Comparison of ENCODE assay signal across 19 cellular contexts in the genomic region with DNA sequence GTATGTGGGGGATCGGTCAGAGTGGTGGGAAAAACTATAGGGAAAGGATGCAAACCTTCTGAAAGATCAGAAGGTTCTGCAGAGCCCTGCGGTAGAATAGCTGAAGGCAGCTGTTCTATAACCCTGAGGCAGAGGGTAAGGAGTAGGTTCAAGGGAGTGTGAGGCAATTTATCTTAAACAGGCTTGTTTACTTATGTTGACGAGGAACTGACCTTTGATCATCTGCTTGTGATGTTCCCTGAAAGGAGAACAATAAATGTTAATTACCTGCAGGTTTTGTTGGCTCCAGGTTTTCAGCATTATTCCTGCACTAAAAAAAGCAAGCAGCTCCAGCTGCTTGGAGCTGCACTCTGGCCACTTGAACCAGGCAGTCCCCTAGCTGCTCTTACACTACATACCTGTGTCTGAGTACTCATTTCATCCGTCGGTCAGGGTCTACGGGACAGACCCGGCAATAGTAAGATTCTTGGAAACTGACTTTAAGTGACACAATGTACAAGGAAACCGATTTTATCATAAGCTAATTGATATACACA.
A peak's percentile ranks its signal among the peaks of the same experiment; 100 is the strongest.
DNase-seq lines count a peak whose midpoint lies in the region; TF ChIP-seq lines count a peak whose summit lies in the region.
"Had no signal": no experiment of that assay in that cellular context is flagged by ENCODE, and none has a peak within 500 bp of the region (broad histone marks: within the 10 kb centered on the region; RNA-seq: fewer than 3 reads in every experiment).

No MANE protein-coding gene starts in this region.

- H3K9ac ChIP-seq in mesendoderm (ENCODE audit: low read length), result no peak overlapping the region

- intact Hi-C loops in Caco-2 (cut with micrococcal nuclease; ENCODE audit: unreplicated experiment), result no loop called here
- intact Hi-C loops in activated T-helper 1 cell treated with anti-CD3 and anti-CD28 coated beads, Interleukin-12 subunit alpha, Interleukin-12 subunit beta, Interleukin-2, Interleukin-4 antibody, amounts not matched to agents 30 ng/mL and 10 ng/mL and 1 ng/mL, durations not matched to agents 14 hours and 24 hours and 36 hours (cut with micrococcal nuclease), result no loop called here

- no peak for TF ChIP-seq CTCF in Caco-2 (IDR thresholded peaks at IDR 0.05; ENCODE audit: insufficient read depth in 1 of 2, low read depth in 1 of 2, low read length in 1 of 2, severe bottlenecking in 1 of 2, unreplicated experiment in 1 of 2)

- H3K27ac ChIP-seq in mesendoderm (ENCODE audit: low read depth, low read length), result no peak overlapping the region
- H3K27ac ChIP-seq: C4-2B, SJCRH30 had no signal

- peaks cover 18% of the 10 kb centered on the region for H3K4me1 ChIP-seq in Caco-2
- H3K4me1 ChIP-seq in mesendoderm (ENCODE audit: control insufficient read depth, low read depth, low read length), result no peaks in the 10 kb centered on the region
- H3K4me1 ChIP-seq: SJCRH30 had no signal

- no peaks in the 10 kb centered on the region for H3K79me1 ChIP-seq in mesendoderm (ENCODE audit: low read length)

- peaks cover 57% of the 10 kb centered on the region for H3K9me3 Mint-ChIP-seq in Caco-2 (ENCODE audit: unreplicated experiment)
- peaks cover 6% of the 10 kb centered on the region for H3K9me3 Mint-ChIP-seq in activated T-helper 1 cell treated with anti-CD3 and anti-CD28 coated beads, Interleukin-12 subunit alpha, Interleukin-12 subunit beta, Interleukin-2, Interleukin-4 antibody, amounts not matched to agents 30 ng/mL and 10 ng/mL and 1 ng/mL, durations not matched to agents 14 hours and 24 hours and 36 hours

- peaks cover 27% of the 10 kb centered on the region for H3K4me1 Mint-ChIP-seq in Caco-2 (ENCODE audit: low read depth, unreplicated experiment)
- no peaks in the 10 kb centered on the region for H3K4me1 Mint-ChIP-seq in activated T-helper 1 cell treated with anti-CD3 and anti-CD28 coated beads, Interleukin-12 subunit alpha, Interleukin-12 subunit beta, Interleukin-2, Interleukin-4 antibody, amounts not matched to agents 30 ng/mL and 10 ng/mL and 1 ng/mL, durations not matched to agents 14 hours and 24 hours and 36 hours (ENCODE audit: low read depth)
- H3K4me1 Mint-ChIP-seq: CD8-positive, alpha-beta memory T cell; H9 had no signal

- POLR2A ChIA-PET in Caco-2 (lab: Charles Lee), result no interaction called here

- H2BK15ac ChIP-seq in mesendoderm (replicated peaks; ENCODE audit: low read depth), result no peak overlapping the region

- no peak overlapping the region for H3K4me3 ChIP-seq in Caco-2 (ENCODE audit: low read depth, low read length)
- no peak overlapping the region for H3K4me3 ChIP-seq in mesendoderm (ENCODE audit: low read length)
- H3K4me3 ChIP-seq: SJCRH30 had no signal

- no peak overlapping the region for H3K56ac ChIP-seq in mesendoderm (ENCODE audit: low read length)

- DNase-seq in Caco-2, result peak; percentile 52 to 53
- DNase-seq in HT-29 (ENCODE audit: low spot score), result peak; percentile 65
- peak; percentile 14 for DNase-seq in amniotic epithelial cell (ENCODE audit: low read depth)
- DNase-seq in mesendoderm, result peak; percentile 47
- no peak for DNase-seq in activated T-helper 1 cell treated with anti-CD3 and anti-CD28 coated beads, Interleukin-12 subunit alpha, Interleukin-12 subunit beta, Interleukin-2, Interleukin-4 antibody, amounts not matched to agents 30 ng/mL and 10 ng/mL and 1 ng/mL, durations not matched to agents 14 hours and 24 hours and 36 hours (ENCODE audit: low spot score)
- no peak for DNase-seq in H4 (ENCODE audit: low spot score)
- DNase-seq in iPS-NIHi11 (ENCODE audit: low spot score), result no peak
- DNase-seq: CD8-positive, alpha-beta memory T cell; EL; H9; KBM-7; NCI-H1092 treated with DMSO at 0.1 percent for 48 hours; NCI-H1436 treated with DMSO at 0.1 percent for 48 hours; NCI-H2029; NCI-H2171 treated with DMSO at 0.1 percent for 48 hours; NCI-H524 treated with DMSO at 0.1 percent for 48 hours; SJCRH30; T-helper 1 cell had no signal

- H3K36me3 ChIP-seq in Caco-2 (ENCODE audit: control insufficient read depth, insufficient read depth, low read length) (no peaks in the 10 kb centered on the region), mesendoderm (ENCODE audit: control insufficient read depth, insufficient read depth, low read length) (no peaks in the 10 kb centered on the region)
- H3K36me3 ChIP-seq: SJCRH30 had no signal

- CTCF ChIA-PET in Caco-2 (lab: Charles Lee), result no interaction called here

- no peak overlapping the region for H3K23ac ChIP-seq in mesendoderm (ENCODE audit: low read length)

- no peak overlapping the region for H3K18ac ChIP-seq in mesendoderm (ENCODE audit: low read length)

- no peak overlapping the region for H3K4ac ChIP-seq in mesendoderm (ENCODE audit: low read depth, low read length)

- H4K5ac ChIP-seq in mesendoderm (ENCODE audit: low read length), result no peak overlapping the region

- H3K4me2 ChIP-seq in mesendoderm (ENCODE audit: low read length), result no peak overlapping the region

- H3K9me3 ChIP-seq in Caco-2, result peaks cover 22% of the 10 kb centered on the region
- H3K9me3 ChIP-seq: SJCRH30 had no signal

- peaks cover 94% of the 10 kb centered on the region for H3K36me3 Mint-ChIP-seq in Caco-2 (ENCODE audit: insufficient read depth, unreplicated experiment)
- peaks cover 10% of the 10 kb centered on the region for H3K36me3 Mint-ChIP-seq in activated T-helper 1 cell treated with anti-CD3 and anti-CD28 coated beads, Interleukin-12 subunit alpha, Interleukin-12 subunit beta, Interleukin-2, Interleukin-4 antibody, amounts not matched to agents 30 ng/mL and 10 ng/mL and 1 ng/mL, durations not matched to agents 14 hours and 24 hours and 36 hours (ENCODE audit: low read depth)

- no peak overlapping the region for H3K4me3 Mint-ChIP-seq in Caco-2 (ENCODE audit: unreplicated experiment)
- H3K4me3 Mint-ChIP-seq in activated T-helper 1 cell treated with anti-CD3 and anti-CD28 coated beads, Interleukin-12 subunit alpha, Interleukin-12 subunit beta, Interleukin-2, Interleukin-4 antibody, amounts not matched to agents 30 ng/mL and 10 ng/mL and 1 ng/mL, durations not matched to agents 14 hours and 24 hours and 36 hours, result no peak overlapping the region
- H3K4me3 Mint-ChIP-seq: CD8-positive, alpha-beta memory T cell; H9 had no signal

- no peak overlapping the region for H2AK5ac ChIP-seq in mesendoderm (ENCODE audit: low read length)

- H3K79me2 ChIP-seq in mesendoderm (ENCODE audit: control insufficient read depth, insufficient read depth, low read length), result no peaks in the 10 kb centered on the region

- no peaks in the 10 kb centered on the region for H3K27me3 Mint-ChIP-seq in Caco-2 (ENCODE audit: insufficient read depth, unreplicated experiment)
- no peaks in the 10 kb centered on the region for H3K27me3 Mint-ChIP-seq in activated T-helper 1 cell treated with anti-CD3 and anti-CD28 coated beads, Interleukin-12 subunit alpha, Interleukin-12 subunit beta, Interleukin-2, Interleukin-4 antibody, amounts not matched to agents 30 ng/mL and 10 ng/mL and 1 ng/mL, durations not matched to agents 14 hours and 24 hours and 36 hours (ENCODE audit: insufficient read depth)

- WGBS in mesendoderm (ENCODE audit: extremely low coverage, insufficient coverage, low lambda C conversion rate), result no CpG with 5 or more reads among the region's 8 CpGs

- peak overlapping the region; percentile 38 for H3K27ac Mint-ChIP-seq in Caco-2 (ENCODE audit: unreplicated experiment)
- H3K27ac Mint-ChIP-seq in activated T-helper 1 cell treated with anti-CD3 and anti-CD28 coated beads, Interleukin-12 subunit alpha, Interleukin-12 subunit beta, Interleukin-2, Interleukin-4 antibody, amounts not matched to agents 30 ng/mL and 10 ng/mL and 1 ng/mL, durations not matched to agents 14 hours and 24 hours and 36 hours, result no peak overlapping the region
- H3K27ac Mint-ChIP-seq: H9 had no signal

- no peak overlapping the region for H4K8ac ChIP-seq in mesendoderm (ENCODE audit: low read depth, low read length)

- no peak overlapping the region for H2BK120ac ChIP-seq in mesendoderm (ENCODE audit: low read depth, low read length)

- H3K27me3 ChIP-seq in Caco-2 (replicated peaks; ENCODE audit: control insufficient read depth, insufficient read depth, low read length), result no peaks in the 10 kb centered on the region
- no peaks in the 10 kb centered on the region for H3K27me3 ChIP-seq in mesendoderm (ENCODE audit: insufficient read depth, low read length, poor library complexity)
- H3K27me3 ChIP-seq: SJCRH30 had no signal

- no TSS peak for BruUV-seq in Caco-2 (replicated peaks; lab: Mats Ljungman, UMichigan)

- no peak overlapping the region for H2BK5ac ChIP-seq in mesendoderm (ENCODE audit: low read length)

Comparison
In these comparisons a context has a peak if more than half of its experiments do, and no peak if none do; other contexts are left out.
1. DNase-seq: peak in Caco-2 (2 of 2), HT-29 (single experiment), amniotic epithelial cell (single experiment) and mesendoderm (single experiment); none in activated T-helper 1 cell treated with anti-CD3 and anti-CD28 coated beads, Interleukin-12 subunit alpha, Interleukin-12 subunit beta, Interleukin-2, Interleukin-4 antibody, amounts not matched to agents 30 ng/mL and 10 ng/mL and 1 ng/mL, durations not matched to agents 14 hours and 24 hours and 36 hours (single experiment), H4 (single experiment) and iPS-NIHi11 (single experiment).